In the genomic region with DNA sequence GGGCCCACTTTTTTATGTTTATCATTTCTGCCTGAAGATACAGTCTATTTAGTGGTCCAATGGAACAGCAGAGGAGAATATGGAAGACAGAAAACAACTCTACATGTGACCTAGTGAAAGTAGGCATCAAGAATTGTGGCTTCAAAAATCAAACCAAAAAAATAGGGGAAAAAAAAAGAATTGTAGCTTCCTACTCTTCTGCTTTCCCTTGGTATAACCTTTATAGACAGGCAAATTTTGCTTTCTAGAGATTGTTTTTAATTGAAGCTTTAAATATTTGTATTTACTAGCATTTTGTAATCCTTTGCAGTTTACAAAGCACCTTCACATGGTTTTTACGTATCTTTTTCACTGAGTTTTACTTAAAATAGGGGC, we compare ENCODE assay signal across 13 cellular contexts. TPM values are rescaled to one million over a fixed set of nuclear protein-coding genes. Genes with fewer than 3 reads are reported as not detected.
DNase-seq lines count a peak whose midpoint lies in the region; ATAC-seq and TF ChIP-seq lines count a peak whose summit lies in the region.
"Had no signal": no experiment of that assay in that cellular context is flagged by ENCODE, and none has a peak within 500 bp of the region (broad histone marks: within the 10 kb centered on the region; RNA-seq: fewer than 3 reads in every experiment).

No MANE protein-coding gene starts in this region.

- peaks cover 0 to 1% of the 10 kb centered on the region in 2 donors for H3K36me3 Mint-ChIP-seq in activated T-cell treated with anti-CD3 and anti-CD28 coated beads, Interleukin-2, amount 50 U/mL, for 72 hours (ENCODE audit: insufficient read depth in 2 of 2)
- peaks cover 15 to 23% (median 21%) of the 10 kb centered on the region in 3 donors for H3K36me3 Mint-ChIP-seq in immature natural killer cell

- no peaks in the 10 kb centered on the region for H3K9me3 Mint-ChIP-seq in activated T-cell treated with anti-CD3 and anti-CD28 coated beads, Interleukin-2, amount 50 U/mL, for 72 hours
- H3K9me3 Mint-ChIP-seq in immature natural killer cell: no peaks in the 10 kb centered on the region

- no peak for ATAC-seq in activated T-cell treated with anti-CD3 and anti-CD28 coated beads, Interleukin-2, amount 50 U/mL, for 72 hours (replicated peaks in 1 of 2)
- no peak for ATAC-seq in HG03045 (IDR thresholded peaks at IDR 0.05; ENCODE audit: unreplicated experiment)
- ATAC-seq in HG03521 (IDR thresholded peaks at IDR 0.05; ENCODE audit: unreplicated experiment): no peak

- no peaks in the 10 kb centered on the region for H3K27me3 ChIP-seq in transverse colon

- WGBS in transverse colon (ENCODE audit: low coverage in 1 of 2), 2 donors: 18 to 24% methylated on average over 1 of the region's 1 CpG

- H3K4me3 Mint-ChIP-seq in activated T-cell treated with anti-CD3 and anti-CD28 coated beads, Interleukin-2, amount 50 U/mL, for 72 hours: peak overlapping the region; percentile 80 to 82
- H3K4me3 Mint-ChIP-seq in immature natural killer cell: peak overlapping the region; percentile 1 to 76 (median 58)

- H3K4me1 ChIP-seq in transverse colon: peaks cover 12 to 82% (median 49%) of the 10 kb centered on the region in 4 donors

- H3K4me1 Mint-ChIP-seq in activated T-cell treated with anti-CD3 and anti-CD28 coated beads, Interleukin-2, amount 50 U/mL, for 72 hours (ENCODE audit: low read depth): peaks cover 68% of the 10 kb centered on the region
- H3K4me1 Mint-ChIP-seq in immature natural killer cell: peaks cover 26 to 27% of the 10 kb centered on the region in 2 donors

- H3K27me3 Mint-ChIP-seq in activated T-cell treated with anti-CD3 and anti-CD28 coated beads, Interleukin-2, amount 50 U/mL, for 72 hours (ENCODE audit: low read depth): no peaks in the 10 kb centered on the region
- H3K27me3 Mint-ChIP-seq in immature natural killer cell (ENCODE audit: low read depth in 3 of 3): peaks cover 4 to 25% (median 24%) of the 10 kb centered on the region in 3 donors

- no peak for DNase-seq in activated T-cell treated with anti-CD3 and anti-CD28 coated beads, Interleukin-2, amount 50 U/mL, for 72 hours
- DNase-seq in activated T-cell treated with anti-CD3 and anti-CD28 coated beads for 4 hours: no peak
- no peak for DNase-seq in immature natural killer cell
- no peak for DNase-seq in transverse colon
- DNase-seq in effector CD4-positive, alpha-beta T cell: no peak
- DNase-seq: cortex of kidney; NCI-H1092; stimulated activated CD4-positive, alpha-beta T cell treated with anti-CD3 and anti-CD28 coated beads, Interleukin-2, amount 100 ng/mL, for 48 hours had no signal

- H3K27ac Mint-ChIP-seq in activated T-cell treated with anti-CD3 and anti-CD28 coated beads, Interleukin-2, amount 50 U/mL, for 72 hours: peak overlapping the region; percentile 72
- H3K27ac Mint-ChIP-seq in immature natural killer cell: peak overlapping the region in 5 of 6 donors; percentile 75 to 90 (median 87)

- H3K36me3 ChIP-seq in transverse colon: no peaks in the 10 kb centered on the region

- in situ Hi-C loops in transverse colon (cut with MboI; ENCODE audit: low pct_ligation_motif_present in 1 of 4, low pct_unique_long_range_greater_than_20kb in 1 of 4, low sequenced_read_pairs in 3 of 4): loop anchor here in 1 of 4 donors (25.0 kb wide), 1 partner anchor 89 kb away; a partner anchor contains a TSS

- H3K4me3 ChIP-seq in transverse colon: peak overlapping the region in 1 of 4 donors; percentile 17

- intact Hi-C loops in transverse colon (cut with DNase I; ENCODE audit: low total_unique reads): no loop called here

- no peak for TF ChIP-seq POLR2A in transverse colon (IDR thresholded peaks at IDR 0.05)

- H3K27ac ChIP-seq in VCaP (peak overlapping the region; percentile 56), transverse colon (peak overlapping the region; percentile 89 to 95 (median 92))

- TF ChIP-seq CTCF in VCaP (conservative IDR thresholded peaks at IDR 0.05) (no peak), transverse colon (IDR thresholded peaks at IDR 0.05) (no peak)

- no peaks in the 10 kb centered on the region for H3K9me3 ChIP-seq in transverse colon

- no peak for TF ChIP-seq EP300 in transverse colon (IDR thresholded peaks at IDR 0.05; ENCODE audit: low read depth)

RNA-seq across cellular contexts. Expression of a gene that starts 14.3 kb away (rescaled TPM):
- total RNA-seq in activated T-cell treated with anti-CD3 and anti-CD28 coated beads, Interleukin-2, amount 50 U/mL, for 72 hours: 10 to 100 TPM; 17.9 to 22.5 TPM
- polyA plus RNA-seq in immature natural killer cell: 1 to 10 TPM in 2 of 3 donors, under 1 TPM in 1; 0.89 to 3.3 (median 2.3) TPM
- 10 to 100 TPM in 2 of 4 donors, 1 to 10 TPM in 2; 4.0 to 15.6 (median 9.8) TPM for total RNA-seq in transverse colon

RNA-seq across cellular contexts. Expression of a gene that starts 32.9 kb away (rescaled TPM):
- not detected for total RNA-seq in activated T-cell treated with anti-CD3 and anti-CD28 coated beads, Interleukin-2, amount 50 U/mL, for 72 hours
- not detected for polyA plus RNA-seq in immature natural killer cell
- 1 to 10 TPM in 3 of 4 donors, under 1 TPM in 1; 0.82 to 9.4 (median 2.9) TPM for total RNA-seq in transverse colon

RNA-seq across cellular contexts. Expression of a gene that starts 42.8 kb away (rescaled TPM):
- total RNA-seq in activated T-cell treated with anti-CD3 and anti-CD28 coated beads, Interleukin-2, amount 50 U/mL, for 72 hours: not detected
- not detected for polyA plus RNA-seq in immature natural killer cell
- total RNA-seq in transverse colon: not detected
- total RNA-seq: left lobe of liver, posterior vena cava had no signal

RNA-seq across cellular contexts. Expression of a gene that starts 43.8 kb away (rescaled TPM):
- total RNA-seq in activated T-cell treated with anti-CD3 and anti-CD28 coated beads, Interleukin-2, amount 50 U/mL, for 72 hours: 10 to 100 TPM; 34.1 to 42.4 TPM
- 10 to 100 TPM; 11.3 to 31.4 (median 27.1) TPM for polyA plus RNA-seq in immature natural killer cell
- total RNA-seq in transverse colon: 10 to 100 TPM in 3 of 4 donors, not detected in 1; 18.7 to 27.2 (median 26.9) TPM

RNA-seq across cellular contexts. Expression of a gene that starts 45.7 kb away (rescaled TPM):
- not detected for total RNA-seq in activated T-cell treated with anti-CD3 and anti-CD28 coated beads, Interleukin-2, amount 50 U/mL, for 72 hours
- polyA plus RNA-seq in immature natural killer cell: under 1 TPM in 1 of 3 donors, not detected in 2; 0.45 TPM
- not detected for total RNA-seq in transverse colon
- total RNA-seq: left lobe of liver, posterior vena cava had no signal
